In the genomic region with DNA sequence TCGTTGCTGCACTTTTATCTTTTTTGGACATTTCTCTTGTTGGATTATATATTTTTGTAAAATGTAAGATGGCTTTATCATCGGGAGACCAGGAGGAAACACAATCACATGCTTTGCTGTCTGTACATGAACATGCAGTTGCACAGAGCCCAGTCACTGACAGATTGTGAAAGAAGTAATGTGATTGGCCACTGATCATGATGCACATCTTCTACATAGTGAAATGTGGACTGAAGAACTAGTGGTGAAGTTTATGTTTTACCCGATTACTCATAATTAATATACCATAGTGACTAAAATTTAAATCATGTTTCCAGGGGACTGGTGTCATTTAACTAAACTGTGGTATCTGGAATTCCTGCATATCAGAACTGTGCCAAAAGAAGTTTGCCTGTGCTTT, we compare ENCODE assay signal across 1 cellular context.
TF ChIP-seq lines count a peak whose summit lies in the region.

No MANE protein-coding gene starts in this region.

TF ChIP-seq in GM12878, 131 proteins besides CTCF, POLR2A, EP300 and RAD21 (continued from another document):
- TF ChIP-seq, protein P1, sequence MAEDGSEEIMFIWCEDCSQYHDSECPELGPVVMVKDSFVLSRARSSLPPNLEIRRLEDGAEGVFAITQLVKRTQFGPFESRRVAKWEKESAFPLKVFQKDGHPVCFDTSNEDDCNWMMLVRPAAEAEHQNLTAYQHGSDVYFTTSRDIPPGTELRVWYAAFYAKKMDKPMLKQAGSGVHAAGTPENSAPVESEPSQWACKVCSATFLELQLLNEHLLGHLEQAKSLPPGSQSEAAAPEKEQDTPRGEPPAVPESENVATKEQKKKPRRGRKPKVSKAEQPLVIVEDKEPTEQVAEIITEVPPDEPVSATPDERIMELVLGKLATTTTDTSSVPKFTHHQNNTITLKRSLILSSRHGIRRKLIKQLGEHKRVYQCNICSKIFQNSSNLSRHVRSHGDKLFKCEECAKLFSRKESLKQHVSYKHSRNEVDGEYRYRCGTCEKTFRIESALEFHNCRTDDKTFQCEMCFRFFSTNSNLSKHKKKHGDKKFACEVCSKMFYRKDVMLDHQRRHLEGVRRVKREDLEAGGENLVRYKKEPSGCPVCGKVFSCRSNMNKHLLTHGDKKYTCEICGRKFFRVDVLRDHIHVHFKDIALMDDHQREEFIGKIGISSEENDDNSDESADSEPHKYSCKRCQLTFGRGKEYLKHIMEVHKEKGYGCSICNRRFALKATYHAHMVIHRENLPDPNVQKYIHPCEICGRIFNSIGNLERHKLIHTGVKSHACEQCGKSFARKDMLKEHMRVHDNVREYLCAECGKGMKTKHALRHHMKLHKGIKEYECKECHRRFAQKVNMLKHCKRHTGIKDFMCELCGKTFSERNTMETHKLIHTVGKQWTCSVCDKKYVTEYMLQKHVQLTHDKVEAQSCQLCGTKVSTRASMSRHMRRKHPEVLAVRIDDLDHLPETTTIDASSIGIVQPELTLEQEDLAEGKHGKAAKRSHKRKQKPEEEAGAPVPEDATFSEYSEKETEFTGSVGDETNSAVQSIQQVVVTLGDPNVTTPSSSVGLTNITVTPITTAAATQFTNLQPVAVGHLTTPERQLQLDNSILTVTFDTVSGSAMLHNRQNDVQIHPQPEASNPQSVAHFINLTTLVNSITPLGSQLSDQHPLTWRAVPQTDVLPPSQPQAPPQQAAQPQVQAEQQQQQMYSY (CRISPR knock-in tag; IDR thresholded peaks at IDR 0.05) = no peak
- no peak for TF ChIP-seq MEF2A (IDR thresholded peaks at IDR 0.05; ENCODE audit: insufficient read depth, low read depth, low read length)
- no peak for TF ChIP-seq NR2C1 (IDR thresholded peaks at IDR 0.05)
- no peak for TF ChIP-seq MTA2 (IDR thresholded peaks at IDR 0.05; ENCODE audit: low read depth)
- TF ChIP-seq TCF12 (IDR thresholded peaks at IDR 0.05; ENCODE audit: low read depth, low read length) = no peak
- no peak for TF ChIP-seq ZNF207 (IDR thresholded peaks at IDR 0.05; ENCODE audit: borderline replicate concordance)
- TF ChIP-seq SPI1 (IDR thresholded peaks at IDR 0.05; ENCODE audit: borderline replicate concordance, insufficient read depth, low read depth, low read length) = no peak
- no peak for TF ChIP-seq SUZ12 (IDR thresholded peaks at IDR 0.05; ENCODE audit: unreplicated experiment)
- TF ChIP-seq GABPA (IDR thresholded peaks at IDR 0.05; ENCODE audit: low read depth) = no peak
